Comparison of ENCODE assay signal across 1 cellular context in the genomic region with DNA sequence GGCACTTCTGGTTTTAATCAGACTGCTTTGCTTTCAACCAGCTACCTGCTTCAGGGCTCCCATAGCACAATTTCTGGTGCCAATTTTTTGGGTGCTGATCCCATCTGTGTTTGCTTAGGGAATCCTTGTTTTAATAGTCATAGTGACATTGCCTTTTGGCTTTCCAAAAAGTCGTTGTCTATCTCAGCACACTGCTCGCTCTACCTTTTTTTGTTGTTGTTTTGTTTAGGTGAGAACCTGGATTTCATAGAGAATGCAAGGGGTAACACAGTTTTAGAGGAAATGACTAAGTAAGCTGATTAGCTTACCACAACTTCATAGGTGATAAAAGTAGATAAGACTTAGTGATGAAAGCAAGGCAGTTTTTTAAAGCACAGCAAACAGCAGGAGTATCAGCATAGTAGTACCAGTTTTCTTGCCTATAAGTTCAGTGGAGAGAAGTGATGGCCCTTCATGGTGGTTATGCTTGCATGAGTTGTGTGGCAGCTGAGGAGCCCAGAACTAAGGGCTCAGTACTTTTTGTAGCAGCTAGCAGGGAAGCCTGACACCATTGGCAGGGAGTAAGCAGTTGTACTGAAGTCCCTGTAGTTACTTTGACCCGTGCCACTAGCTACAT.
TF ChIP-seq lines count a peak whose summit lies in the region.

No MANE protein-coding gene starts in this region.

TF ChIP-seq in HepG2, 621 proteins besides CTCF, POLR2A, EP300 and RAD21 (continued from another document):
- TF ChIP-seq, protein P1, sequence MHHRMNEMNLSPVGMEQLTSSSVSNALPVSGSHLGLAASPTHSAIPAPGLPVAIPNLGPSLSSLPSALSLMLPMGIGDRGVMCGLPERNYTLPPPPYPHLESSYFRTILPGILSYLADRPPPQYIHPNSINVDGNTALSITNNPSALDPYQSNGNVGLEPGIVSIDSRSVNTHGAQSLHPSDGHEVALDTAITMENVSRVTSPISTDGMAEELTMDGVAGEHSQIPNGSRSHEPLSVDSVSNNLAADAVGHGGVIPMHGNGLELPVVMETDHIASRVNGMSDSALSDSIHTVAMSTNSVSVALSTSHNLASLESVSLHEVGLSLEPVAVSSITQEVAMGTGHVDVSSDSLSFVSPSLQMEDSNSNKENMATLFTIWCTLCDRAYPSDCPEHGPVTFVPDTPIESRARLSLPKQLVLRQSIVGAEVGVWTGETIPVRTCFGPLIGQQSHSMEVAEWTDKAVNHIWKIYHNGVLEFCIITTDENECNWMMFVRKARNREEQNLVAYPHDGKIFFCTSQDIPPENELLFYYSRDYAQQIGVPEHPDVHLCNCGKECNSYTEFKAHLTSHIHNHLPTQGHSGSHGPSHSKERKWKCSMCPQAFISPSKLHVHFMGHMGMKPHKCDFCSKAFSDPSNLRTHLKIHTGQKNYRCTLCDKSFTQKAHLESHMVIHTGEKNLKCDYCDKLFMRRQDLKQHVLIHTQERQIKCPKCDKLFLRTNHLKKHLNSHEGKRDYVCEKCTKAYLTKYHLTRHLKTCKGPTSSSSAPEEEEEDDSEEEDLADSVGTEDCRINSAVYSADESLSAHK (CRISPR knock-in tag; IDR thresholded peaks at IDR 0.05; ENCODE audit: borderline replicate concordance): no peak
- no peak for TF ChIP-seq CC2D1A (CRISPR knock-in tag; IDR thresholded peaks at IDR 0.05)
- no peak for TF ChIP-seq HDAC2 (CRISPR knock-in tag; IDR thresholded peaks at IDR 0.05)
- TF ChIP-seq ZNF879 (CRISPR knock-in tag; IDR thresholded peaks at IDR 0.05): no peak
- TF ChIP-seq JDP2 (CRISPR knock-in tag; IDR thresholded peaks at IDR 0.05; ENCODE audit: borderline replicate concordance): no peak
- TF ChIP-seq NFATC3 (CRISPR knock-in tag; IDR thresholded peaks at IDR 0.05): no peak
- TF ChIP-seq, protein P2, sequence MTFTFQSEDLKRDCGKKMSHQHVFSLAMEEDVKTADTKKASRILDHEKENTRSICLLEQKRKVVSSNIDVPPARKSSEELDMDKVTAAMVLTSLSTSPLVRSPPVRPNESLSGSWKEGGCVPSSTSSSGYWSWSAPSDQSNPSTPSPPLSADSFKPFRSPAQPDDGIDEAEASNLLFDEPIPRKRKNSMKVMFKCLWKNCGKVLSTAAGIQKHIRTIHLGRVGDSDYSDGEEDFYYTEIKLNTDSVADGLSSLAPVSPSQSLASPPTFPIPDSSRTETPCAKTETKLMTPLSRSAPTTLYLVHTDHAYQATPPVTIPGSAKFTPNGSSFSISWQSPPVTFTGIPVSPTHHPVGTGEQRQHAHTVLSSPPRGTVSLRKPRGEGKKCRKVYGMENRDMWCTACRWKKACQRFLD (CRISPR knock-in tag; IDR thresholded peaks at IDR 0.05; ENCODE audit: borderline replicate concordance): no peak
- TF ChIP-seq RFX1 (IDR thresholded peaks at IDR 0.05): no peak
- no peak for TF ChIP-seq ZNF577 (CRISPR knock-in tag; IDR thresholded peaks at IDR 0.05; ENCODE audit: borderline replicate concordance, low read depth)
- TF ChIP-seq BCL6 (CRISPR knock-in tag; IDR thresholded peaks at IDR 0.05): no peak
TF ChIP-seq in HepG2: peak in this region for 0.
